ENCODE assay signal across 20 cellular contexts in the genomic region with DNA sequence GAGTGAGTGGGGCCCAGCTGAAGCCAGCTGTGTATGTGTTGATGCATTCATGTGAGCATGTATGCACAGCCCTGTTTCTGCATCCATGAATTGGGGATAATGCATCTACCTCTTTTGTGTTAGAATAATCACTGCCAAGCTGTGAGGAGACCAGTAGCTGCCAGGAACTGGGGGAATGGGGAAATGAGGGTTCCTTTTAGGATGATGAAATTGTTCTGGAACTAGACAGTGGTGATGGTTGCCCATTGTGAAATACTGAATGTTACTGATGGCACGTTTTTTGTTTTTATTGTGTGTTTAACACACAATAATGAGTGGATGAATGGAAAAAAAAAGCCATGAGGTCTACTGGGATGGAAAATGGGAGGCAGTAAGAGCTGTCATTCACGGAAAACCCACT. TPM values are rescaled to one million over a fixed set of nuclear protein-coding genes. Genes with fewer than 3 reads are reported as not detected.
DNase-seq lines count a peak whose midpoint lies in the region; ATAC-seq and TF ChIP-seq lines count a peak whose summit lies in the region.
"Had no signal": no experiment of that assay in that cellular context is flagged by ENCODE, and none has a peak within 500 bp of the region (broad histone marks: within the 10 kb centered on the region; RNA-seq: fewer than 3 reads in every experiment).

No MANE protein-coding gene starts in this region.

- H3K4me3 ChIP-seq in fibroblast of pulmonary artery (replicated peaks; ENCODE audit: low read depth, low read length) (no peak overlapping the region), psoas muscle (no peak overlapping the region)
- H3K4me3 ChIP-seq: pancreas, sigmoid colon had no signal

- ATAC-seq in psoas muscle: peak; percentile 2 to 67 (median 27)
- ATAC-seq: activated T-helper 17 cell treated with anti-CD3 and anti-CD28 coated beads, Interleukin-2, amount 50 U/mL, for 72 hours; effector memory CD8-positive, alpha-beta T cell; natural killer cell; stimulated activated effector memory CD8-positive, alpha-beta T cell treated with anti-CD3 and anti-CD28 coated beads, Interleukin-12 subunit alpha, Interleukin-12 subunit beta, amount 100 ng/mL, for 72 hours; T-cell had no signal

- no peaks in the 10 kb centered on the region for H3K36me3 ChIP-seq in psoas muscle (ENCODE audit: insufficient read depth in 1 of 2, low read depth in 1 of 2)
- H3K36me3 ChIP-seq: pancreas, sigmoid colon had no signal

- H3K4me1 ChIP-seq in psoas muscle: peaks cover 5% of the 10 kb centered on the region
- H3K4me1 ChIP-seq: pancreas, sigmoid colon had no signal

- TF ChIP-seq CTCF in fibroblast of pulmonary artery (IDR thresholded peaks at IDR 0.05; ENCODE audit: low read length, missing control alignments): no peak
- TF ChIP-seq CTCF in psoas muscle (IDR thresholded peaks at IDR 0.05): no peak

- intact Hi-C loops in psoas muscle (cut with DNase I): no loop called here

- 24 to 59% (median 29%) methylated on average over 2 of the region's 2 CpGs for WGBS in psoas muscle, 3 donors

- H3K27me3 ChIP-seq in psoas muscle (ENCODE audit: insufficient read depth in 3 of 3, low read length in 2 of 3): no peaks in the 10 kb centered on the region
- H3K27me3 ChIP-seq: pancreas, sigmoid colon had no signal

- H3K27ac ChIP-seq in psoas muscle: no peak overlapping the region
- H3K27ac ChIP-seq: KMS-11, pancreas, sigmoid colon had no signal

- H3K9me3 ChIP-seq in psoas muscle: no peaks in the 10 kb centered on the region
- H3K9me3 ChIP-seq: pancreas, sigmoid colon had no signal

- DNase-seq in CD1c-positive myeloid dendritic cell (ENCODE audit: extremely low spot score) (peak; percentile 72), MV-4-11 (lab: John Stamatoyannopoulos, UW) (peak; percentile 86), fibroblast of pulmonary artery (ENCODE audit: low read depth) (peak; percentile 25), psoas muscle (no peak), OCI-M2 (lab: John Stamatoyannopoulos, UW; ENCODE audit: unreplicated experiment) (no peak), NCI-H510A treated with DMSO at 0.1 percent for 48 hours (lab: John Stamatoyannopoulos, UW) (no peak)
- no peak for DNase-seq in stimulated activated CD4-positive, alpha-beta T cell treated with anti-CD3 and anti-CD28 coated beads, Interleukin-2, amount 100 ng/mL, for 48 hours
- DNase-seq: activated CD4-positive, alpha-beta T cell treated with anti-CD3 and anti-CD28 coated beads, Interleukin-2, amount 10 ng/mL, durations not matched to agents 24 days and 14 days; activated naive CD8-positive, alpha-beta T cell treated with anti-CD3 and anti-CD28 coated beads for 36 hours; DMS79; effector memory CD8-positive, alpha-beta T cell; natural killer cell; NCI-H2107; NCI-H524; pancreas; sigmoid colon; T-cell had no signal

RNA-seq across cellular contexts. Expression of gene WNT11, which starts 45.3 kb away (rescaled TPM):
- total RNA-seq in psoas muscle: 10 to 100 TPM in 1 of 4 donors, 1 to 10 TPM in 3; 6.4 to 13.0 (median 8.0) TPM
- 1 to 10 TPM; 4.5 to 6.5 (median 4.8) TPM for polyA plus RNA-seq in psoas muscle
- total RNA-seq: activated naive CD8-positive, alpha-beta T cell treated with anti-CD3 and anti-CD28 coated beads for 36 hours; activated T-helper 17 cell treated with anti-CD3 and anti-CD28 coated beads, Interleukin-2, amount 50 U/mL, for 72 hours had no signal

Comparison
In these comparisons a context has a peak if more than half of its experiments do, and no peak if none do; other contexts are left out.
1. DNase-seq: peak in CD1c-positive myeloid dendritic cell (single experiment), MV-4-11 (single experiment) and fibroblast of pulmonary artery (single experiment); none in psoas muscle (0 of 2), OCI-M2 (single experiment), NCI-H510A treated with DMSO at 0.1 percent for 48 hours (single experiment) and stimulated activated CD4-positive, alpha-beta T cell treated with anti-CD3 and anti-CD28 coated beads, Interleukin-2, amount 100 ng/mL, for 48 hours (0 of 2).